ENCODE assay signal across 8 cellular contexts in genomic region chr19:46821512-46822359, GRCh38.
DNase-seq lines count a peak whose midpoint lies in the region; ATAC-seq and TF ChIP-seq lines count a peak whose summit lies in the region.

No MANE protein-coding gene starts in this region.

- H2AFZ ChIP-seq in SU-DHL-6 (ENCODE audit: low read depth, low read length, severe bottlenecking) = no peak overlapping the region

- H3K4me3 Mint-ChIP-seq in activated naive CD8-positive, alpha-beta T cell = no peak overlapping the region

- no peak for ATAC-seq in HG03460 (IDR thresholded peaks at IDR 0.05; ENCODE audit: unreplicated experiment)
- ATAC-seq in HG03135 (IDR thresholded peaks at IDR 0.05; ENCODE audit: unreplicated experiment) = no peak
- no peak for ATAC-seq in GM21619 (IDR thresholded peaks at IDR 0.05; ENCODE audit: unreplicated experiment)

- H3K79me2 ChIP-seq in SU-DHL-6 (ENCODE audit: insufficient read depth, low read length) = no peaks in the 10 kb centered on the region

- H3K36me3 ChIP-seq in SU-DHL-6 (ENCODE audit: low read length) = no peaks in the 10 kb centered on the region

- H3K9me3 Mint-ChIP-seq in activated naive CD8-positive, alpha-beta T cell (ENCODE audit: low read depth) = no peaks in the 10 kb centered on the region

- peak; percentile 55 for TF ChIP-seq POLR2A in GM18526 (IDR thresholded peaks at IDR 0.05; ENCODE audit: extremely low read depth, insufficient read length)

- no peaks in the 10 kb centered on the region for H3K9me2 ChIP-seq in SU-DHL-6 (replicated peaks; ENCODE audit: insufficient read depth, low read length)

- no peaks in the 10 kb centered on the region for H3K9me3 ChIP-seq in SU-DHL-6 (ENCODE audit: insufficient read depth, low read length)

- H3K27me3 ChIP-seq in SU-DHL-6 (ENCODE audit: low read length) = no peaks in the 10 kb centered on the region

- H3K27ac ChIP-seq in SU-DHL-6 (ENCODE audit: low read depth, low read length) = peak overlapping the region; percentile 75

- H3K9ac ChIP-seq in SU-DHL-6 (ENCODE audit: low read length) = peak overlapping the region; percentile 28; the same call in 1 of the 2 replicates

- peak overlapping the region; percentile 64 for H3K27ac Mint-ChIP-seq in activated naive CD8-positive, alpha-beta T cell

- no peaks in the 10 kb centered on the region for H4K20me1 ChIP-seq in SU-DHL-6 (ENCODE audit: low read depth, low read length)

- TF ChIP-seq CTCF in SU-DHL-6 (IDR thresholded peaks at IDR 0.05; ENCODE audit: insufficient read depth, low read length, poor library complexity, severe bottlenecking) = no peak

- H3K4me1 Mint-ChIP-seq in activated naive CD8-positive, alpha-beta T cell (ENCODE audit: low read depth) = peaks cover 34% of the 10 kb centered on the region

- H3F3A ChIP-seq in SU-DHL-6 (ENCODE audit: insufficient read depth) = peaks cover 16% of the 10 kb centered on the region

- no peak overlapping the region for H3K4me3 ChIP-seq in SU-DHL-6 (ENCODE audit: insufficient read depth, low read length, poor library complexity, severe bottlenecking)

- no peaks in the 10 kb centered on the region for H3K27me3 Mint-ChIP-seq in activated naive CD8-positive, alpha-beta T cell

- no peaks in the 10 kb centered on the region for H3K36me3 Mint-ChIP-seq in activated naive CD8-positive, alpha-beta T cell

- DNase-seq in stimulated activated CD4-positive, alpha-beta T cell treated with anti-CD3 and anti-CD28 coated beads, Interleukin-15, amount 100 ng/mL, for 24 hours = peak; percentile 72
- DNase-seq in SIG-M5 (lab: John Stamatoyannopoulos, UW) = no peak

- H3K4me2 ChIP-seq in SU-DHL-6 (ENCODE audit: low read depth, low read length, poor library complexity, severe bottlenecking) = peak overlapping the region; percentile 34
